In genomic region chr4:142844782-142845181, GRCh38 we compare ENCODE assay signal across 11 cellular contexts. TPM values are rescaled to one million over a fixed set of nuclear protein-coding genes. Genes with fewer than 3 reads are reported as not detected.
A peak's percentile ranks its signal among the peaks of the same experiment; 100 is the strongest.
DNase-seq lines count a peak whose midpoint lies in the region; ATAC-seq, FAIRE-seq and TF ChIP-seq lines count a peak whose summit lies in the region.
"Had no signal": no experiment of that assay in that cellular context is flagged by ENCODE, and none has a peak within 500 bp of the region (broad histone marks: within the 10 kb centered on the region; RNA-seq: fewer than 3 reads in every experiment).

No MANE protein-coding gene starts in this region.

- H3K36me3 Mint-ChIP-seq in CD4-positive, alpha-beta memory T cell: peaks cover 0 to 2% of the 10 kb centered on the region in 2 donors
- H3K36me3 Mint-ChIP-seq in HFFc6 (ENCODE audit: low read depth) (no peaks in the 10 kb centered on the region), osteocyte (ENCODE audit: unreplicated experiment) (no peaks in the 10 kb centered on the region)

- H3K9me3 ChIP-seq in CD4-positive, alpha-beta memory T cell (ENCODE audit: control insufficient read depth in 1 of 2, low read length in 2 of 2): no peaks in the 10 kb centered on the region

- FAIRE-seq in endometrium (lab: Jason Lieb, UNC): peak; percentile 23

- POLR2A ChIA-PET in CD4-positive, alpha-beta memory T cell (lab: Charles Lee; ENCODE audit: partially characterized antibody): interaction anchor here (3.8 kb wide), 1 partner anchor 716 kb away, joined by 10 read pairs; no protein-coding TSS in a partner anchor

- TF ChIP-seq CTCF in HFFc6 (IDR thresholded peaks at IDR 0.05): no peak
- no peak for TF ChIP-seq CTCF in osteocyte (IDR thresholded peaks at IDR 0.05)

- DNase-seq in CD4-positive, alpha-beta memory T cell: no peak
- no peak for DNase-seq in HFFc6
- no peak for DNase-seq in osteocyte (ENCODE audit: extremely low spot score, unreplicated experiment)
- no peak for DNase-seq in stimulated activated CD8-positive, alpha-beta memory T cell treated with anti-CD3 and anti-CD28 coated beads, Interleukin-4, amount 100 ng/mL, for 48 hours
- DNase-seq in epidermal melanocyte (ENCODE audit: insufficient read length, low spot score): no peak
- DNase-seq in NCI-H1092 treated with DMSO at 0.1 percent for 48 hours (lab: John Stamatoyannopoulos, UW): no peak
- DNase-seq: DMS153; NCI-H1436; NK-92 treated with Interleukin-12 subunit alpha and Interleukin-12 subunit beta, amount 100 ng/mL, for 24 hours had no signal

- H3K27me3 Mint-ChIP-seq in CD4-positive, alpha-beta memory T cell: peaks cover 7 to 10% of the 10 kb centered on the region in 2 donors
- H3K27me3 Mint-ChIP-seq in HFFc6 (ENCODE audit: insufficient read depth) (no peaks in the 10 kb centered on the region; the same call in 1 of the 2 replicates), osteocyte (ENCODE audit: unreplicated experiment) (peaks cover 55% of the 10 kb centered on the region)

- H3K9me3 Mint-ChIP-seq in CD4-positive, alpha-beta memory T cell: no peaks in the 10 kb centered on the region
- H3K9me3 Mint-ChIP-seq in HFFc6 (no peaks in the 10 kb centered on the region), osteocyte (ENCODE audit: unreplicated experiment) (no peaks in the 10 kb centered on the region)

- no peaks in the 10 kb centered on the region for H3K36me3 ChIP-seq in CD4-positive, alpha-beta memory T cell (ENCODE audit: insufficient read depth, low read length)

- H3K4me1 ChIP-seq in CD4-positive, alpha-beta memory T cell (ENCODE audit: insufficient read depth, low read length): peaks cover 12% of the 10 kb centered on the region

- peaks cover 9 to 18% (median 12%) of the 10 kb centered on the region in 4 donors for H3K4me1 Mint-ChIP-seq in CD4-positive, alpha-beta memory T cell
- peaks cover 48% of the 10 kb centered on the region for H3K4me1 Mint-ChIP-seq in HFFc6 (ENCODE audit: low read depth)
- H3K4me1 Mint-ChIP-seq in osteocyte (ENCODE audit: unreplicated experiment): peaks cover 12% of the 10 kb centered on the region

- ATAC-seq in HG03108 (IDR thresholded peaks at IDR 0.05; ENCODE audit: unreplicated experiment): no peak

- H3K27ac Mint-ChIP-seq in CD4-positive, alpha-beta memory T cell: peak overlapping the region in 2 of 7 donors; percentile 15 to 38
- H3K27ac Mint-ChIP-seq in HFFc6: 0 out of 2 replicates have a peak overlapping the region, but pooled peaks have one; percentile 81
- H3K27ac Mint-ChIP-seq in osteocyte (ENCODE audit: unreplicated experiment): no peak overlapping the region

- no peaks in the 10 kb centered on the region for H3K27me3 ChIP-seq in CD4-positive, alpha-beta memory T cell (ENCODE audit: insufficient read depth, low read length)

- no peak overlapping the region for H3K4me3 ChIP-seq in CD4-positive, alpha-beta memory T cell (ENCODE audit: low read length in 2 of 2)

- intact Hi-C loops in CD4-positive, alpha-beta memory T cell (cut with micrococcal nuclease): loop anchor here (5.0 to 10.0 kb wide), 4 partner anchors 122 to 1622 kb away; partner anchors contain the start of genes USP38 and ZNF330

- H3K27ac ChIP-seq in CD4-positive, alpha-beta memory T cell (ENCODE audit: low read depth, low read length): no peak overlapping the region

- CTCF ChIA-PET in CD4-positive, alpha-beta memory T cell (lab: Charles Lee; ENCODE audit: partially characterized antibody): interaction anchor here (1.6 to 3.9 kb wide), 4 partner anchors 561 to 1499 kb away, joined by 5 to 13 read pairs (median 10); no protein-coding TSS in a partner anchor

- peak overlapping the region; percentile 63 to 94 (median 88) for H3K4me3 Mint-ChIP-seq in CD4-positive, alpha-beta memory T cell
- H3K4me3 Mint-ChIP-seq in HFFc6 (peak overlapping the region; percentile 97), osteocyte (ENCODE audit: unreplicated experiment) (peak overlapping the region; percentile 91)

RNA-seq across cellular contexts. Expression of gene INPP4B, which starts 1.3 kb away (rescaled TPM):
- total RNA-seq in CD4-positive, alpha-beta memory T cell: 10 to 100 TPM; 76.7 to 79.8 TPM
- 100 to 1,000 TPM in 1 of 2 donors, 10 to 100 TPM in 1; 81.9 to 112 TPM for polyA plus RNA-seq in CD4-positive, alpha-beta memory T cell
- 10 to 100 TPM; 36.1 to 48.9 (median 40.1) TPM for total RNA-seq in HFFc6 (2021; fragmentation: NEBNext Ultra II Directional; extraction: Animal tissue kit (Norgen Biotek cat#: 25700))
- total RNA-seq in osteocyte: 9.9 and 10.9 TPM in 2 replicates
